8 cellular contexts compared by ENCODE assay signal in the genomic region with DNA sequence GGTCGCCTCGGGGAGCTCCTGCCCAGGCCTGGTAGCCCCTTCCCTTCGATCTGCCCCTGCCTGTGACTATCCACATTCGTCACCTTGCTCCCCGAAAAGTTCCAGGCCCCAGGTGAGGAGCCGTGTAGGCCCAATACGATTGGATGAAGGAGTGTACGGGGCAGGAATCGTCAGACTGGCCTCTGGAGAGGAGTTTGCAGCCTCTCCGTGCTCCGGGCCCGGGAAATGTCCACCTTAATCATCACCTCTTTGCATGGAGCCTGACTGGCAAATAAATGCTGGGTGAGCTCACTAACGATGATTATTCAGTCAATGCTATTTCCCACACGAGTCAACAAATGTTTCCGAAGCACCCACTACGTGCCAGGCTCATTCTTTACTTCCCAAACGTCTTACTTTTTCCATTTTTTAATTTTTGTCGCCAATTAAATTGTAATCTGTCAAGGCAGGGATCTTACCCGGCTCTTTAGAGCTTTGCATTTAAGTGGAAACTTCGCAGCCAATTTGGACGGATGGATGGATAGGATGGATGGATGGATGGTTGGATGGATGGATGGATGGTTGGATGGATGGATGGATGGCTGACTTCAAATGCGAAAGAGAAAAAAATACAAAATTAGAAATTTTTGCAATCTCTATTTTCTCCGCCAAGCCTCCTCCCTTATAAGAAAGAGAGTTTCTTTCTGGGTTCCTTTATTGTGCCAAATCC. TPM values are rescaled to one million over a fixed set of nuclear protein-coding genes. Genes with fewer than 3 reads are reported as not detected.
DNase-seq lines count a peak whose midpoint lies in the region; ATAC-seq lines count a peak whose summit lies in the region.

No MANE protein-coding gene starts in this region.

- peak; percentile 2 for ATAC-seq in GM19025 (IDR thresholded peaks at IDR 0.05; ENCODE audit: low read depth, unreplicated experiment)
- peak; percentile 1 for ATAC-seq in HG03469 (IDR thresholded peaks at IDR 0.05; ENCODE audit: unreplicated experiment)
- ATAC-seq in activated T-helper 17 cell treated with anti-CD3 and anti-CD28 coated beads, Interleukin-2, amount 50 U/mL, for 72 hours (replicated peaks) = peak; percentile 20
- peak; percentile 36 to 67 for ATAC-seq in left cardiac atrium

- H3K4me1 ChIP-seq in rectal smooth muscle tissue (ENCODE audit: control insufficient read depth, insufficient read depth, low read length) = peaks cover 8% of the 10 kb centered on the region

- no peaks in the 10 kb centered on the region for H3K27me3 Mint-ChIP-seq in activated T-helper 17 cell treated with anti-CD3 and anti-CD28 coated beads, Interleukin-2, amount 50 U/mL, for 72 hours

- peak; percentile 63 for DNase-seq in AG08395 (ENCODE audit: low spot score)
- DNase-seq in left cardiac atrium = no peak
- no peak for DNase-seq in stimulated activated CD4-positive, alpha-beta T cell treated with anti-CD3 and anti-CD28 coated beads, Interleukin-4, amount 100 ng/mL, for 1 hour
- no peak for DNase-seq in D341Med (ENCODE audit: low spot score)

- peak overlapping the region; percentile 78 for H3K9ac ChIP-seq in rectal smooth muscle tissue (ENCODE audit: low read length)

- peak overlapping the region; percentile 94 for H3K27ac ChIP-seq in rectal smooth muscle tissue (ENCODE audit: low read depth, low read length)

- H3K36me3 ChIP-seq in rectal smooth muscle tissue (ENCODE audit: control insufficient read depth, insufficient read depth, low read length) = no peaks in the 10 kb centered on the region

- H3K4me3 Mint-ChIP-seq in activated T-helper 17 cell treated with anti-CD3 and anti-CD28 coated beads, Interleukin-2, amount 50 U/mL, for 72 hours = peak overlapping the region; percentile 88

- H3K27ac Mint-ChIP-seq in activated T-helper 17 cell treated with anti-CD3 and anti-CD28 coated beads, Interleukin-2, amount 50 U/mL, for 72 hours = peak overlapping the region; percentile 99

- H3K27me3 ChIP-seq in rectal smooth muscle tissue (ENCODE audit: control insufficient read depth, insufficient read depth, low read length) = no peaks in the 10 kb centered on the region

- H3K9me3 Mint-ChIP-seq in activated T-helper 17 cell treated with anti-CD3 and anti-CD28 coated beads, Interleukin-2, amount 50 U/mL, for 72 hours = no peaks in the 10 kb centered on the region

- H3K36me3 Mint-ChIP-seq in activated T-helper 17 cell treated with anti-CD3 and anti-CD28 coated beads, Interleukin-2, amount 50 U/mL, for 72 hours (ENCODE audit: low read depth) = peaks cover 19% of the 10 kb centered on the region

- H3K4me1 Mint-ChIP-seq in activated T-helper 17 cell treated with anti-CD3 and anti-CD28 coated beads, Interleukin-2, amount 50 U/mL, for 72 hours = peaks cover 13% of the 10 kb centered on the region

- intact Hi-C loops in left cardiac atrium (cut with DNase I) = no loop called here

- peak overlapping the region; percentile 92 for H3K4me3 ChIP-seq in rectal smooth muscle tissue (ENCODE audit: low read length)

RNA-seq across cellular contexts. Expression of a gene that starts 45.8 kb away (rescaled TPM):
- 10 to 100 TPM; 18.2 to 24.4 TPM for total RNA-seq in activated T-helper 17 cell treated with anti-CD3 and anti-CD28 coated beads, Interleukin-2, amount 50 U/mL, for 72 hours
- 1 to 10 TPM; 4.8 to 6.0 TPM for total RNA-seq in left cardiac atrium

RNA-seq across cellular contexts. Expression of a gene that starts 51.5 kb away (rescaled TPM):
- 1 to 10 TPM; 6.7 to 8.0 TPM for total RNA-seq in activated T-helper 17 cell treated with anti-CD3 and anti-CD28 coated beads, Interleukin-2, amount 50 U/mL, for 72 hours
- 1 to 10 TPM; 4.9 TPM for total RNA-seq in left cardiac atrium

Comparison
In these comparisons a context has a peak if more than half of its experiments do, and no peak if none do; other contexts are left out.
1. ATAC-seq: peak in every context shown above with its lines; median percentile 52 in left cardiac atrium; 20 in activated T-helper 17 cell treated with anti-CD3 and anti-CD28 coated beads, Interleukin-2, amount 50 U/mL, for 72 hours; 2 in GM19025; 1 in HG03469.